ENCODE assay signal across 8 cellular contexts in the genomic region with DNA sequence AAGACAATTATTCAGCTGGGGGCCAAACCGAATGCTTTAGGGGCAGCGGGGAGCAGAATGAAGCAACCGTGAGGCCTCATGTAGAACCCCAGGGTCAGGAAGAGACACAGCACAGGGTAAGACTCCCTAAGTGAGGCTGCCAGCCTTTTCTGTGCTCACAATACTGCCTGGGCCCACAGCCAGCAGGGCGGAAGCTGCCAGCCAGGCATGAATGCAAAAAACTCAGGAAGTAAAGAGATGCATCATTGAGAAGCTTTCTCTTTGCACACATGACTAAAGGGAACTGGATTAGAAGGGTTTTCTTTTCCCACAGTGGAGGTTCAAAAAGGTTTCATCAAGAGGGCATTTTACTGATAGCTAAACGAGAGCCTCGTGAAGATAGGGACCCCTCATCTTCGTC. TPM values are rescaled to one million over a fixed set of nuclear protein-coding genes. Genes with fewer than 3 reads are reported as not detected.
DNase-seq lines count a peak whose midpoint lies in the region; ATAC-seq and TF ChIP-seq lines count a peak whose summit lies in the region.

No MANE protein-coding gene starts in this region.

- ATAC-seq in GM21723 (IDR thresholded peaks at IDR 0.05; ENCODE audit: unreplicated experiment), result no peak
- no peak for ATAC-seq in GM21447 (IDR thresholded peaks at IDR 0.05; ENCODE audit: unreplicated experiment)
- no peak for ATAC-seq in HG02970 (IDR thresholded peaks at IDR 0.05; ENCODE audit: low FRiP score, unreplicated experiment)

- intact Hi-C loops in posterior vena cava (cut with DNase I), result no loop called here

- H3K4me3 ChIP-seq in fibroblast of the aortic adventitia (ENCODE audit: low read depth, low read length), result no peak overlapping the region

- TF ChIP-seq CTCF in fibroblast of the aortic adventitia (IDR thresholded peaks at IDR 0.05; ENCODE audit: insufficient read depth, low read length), result no peak

- DNase-seq in GDM1 (lab: John Stamatoyannopoulos, UW), result peak; percentile 38
- DNase-seq in RPMI7951 (ENCODE audit: low read depth), result peak; percentile 88
- peak; percentile 83 for DNase-seq in fibroblast of the aortic adventitia (ENCODE audit: low read depth)
- peak; percentile 87 for DNase-seq in posterior vena cava (ENCODE audit: low spot score)
- DNase-seq in NCI-H82 (lab: John Stamatoyannopoulos, UW), result no peak

RNA-seq across cellular contexts. Expression of gene CA12, which starts 33.3 kb away (rescaled TPM):
- 23.3 and 30.2 TPM in 2 replicates for total RNA-seq in RPMI7951 (2014; rRNA removed; shearing (Covaris generic))
- 21.5 and 174 TPM in 2 replicates for total RNA-seq in fibroblast of the aortic adventitia (ENCODE audit: low replicate concordance)
- 10 to 100 TPM; 36.7 to 48.3 TPM for total RNA-seq in posterior vena cava
